21 cellular contexts compared by ENCODE assay signal in genomic region chr7:101960323-101960722, GRCh38.
"Had no signal": no experiment of that assay in that cellular context is flagged by ENCODE, and none has a peak within 500 bp of the region (broad histone marks: within the 10 kb centered on the region; RNA-seq: fewer than 3 reads in every experiment).

No MANE protein-coding gene starts in this region.

- H3K27ac ChIP-seq: coronary artery, dorsolateral prefrontal cortex, left lung, lower lobe of right lung, pancreas, skin epidermis, thoracic aorta had no signal

- DNase-seq: dorsolateral prefrontal cortex; effector memory CD4-positive, alpha-beta T cell; glutamatergic neuron; immature natural killer cell; left lung; lower lobe of right lung; occipital lobe; pancreas; stimulated activated CD4-positive, alpha-beta T cell treated with anti-CD3 and anti-CD28 coated beads, Interleukin-2, amount 100 ng/mL, for 24 hours; stimulated activated CD4-positive, alpha-beta T cell treated with anti-CD3 and anti-CD28 coated beads, Interleukin-4, amount 100 ng/mL, for 4 hours; stimulated activated naive B cell treated with anti-CD40 and anti-IgM and Interleukin-4, amounts not matched to agents 10 μg/mL and 1 μg/mL and 100 μg/mL, for 72 hours; stimulated activated naive CD8-positive, alpha-beta T cell treated with anti-CD3 and anti-CD28 coated beads, Interleukin-15, amount 100 ng/mL, for 72 hours; substantia nigra; trophoblast cell had no signal

- H3K4me1 ChIP-seq: lower lobe of right lung, pancreas had no signal

- ATAC-seq: gastroesophageal sphincter; left lung; lower lobe of right lung; natural killer cell treated with Interleukin-12 subunit alpha and Interleukin-12 subunit beta and Interleukin-15 and Interleukin-18, amount 100 ng/mL, for 72 hours; sciatic nerve; stimulated activated naive B cell treated with anti-CD40 and anti-IgM and Interleukin-4, amounts not matched to agents 10 μg/mL and 1 μg/mL and 100 μg/mL, for 72 hours; stimulated activated naive CD8-positive, alpha-beta T cell treated with anti-CD3 and anti-CD28 coated beads, Interleukin-15, amount 100 ng/mL, for 72 hours had no signal

- H3K36me3 ChIP-seq: esophagus muscularis mucosa, gastroesophageal sphincter, left lung, lower lobe of right lung, pancreas, thoracic aorta had no signal

- H3K27me3 ChIP-seq: dorsolateral prefrontal cortex, esophagus muscularis mucosa, gastroesophageal sphincter, left lung, pancreas had no signal

- H3K9me3 ChIP-seq: esophagus muscularis mucosa, gastroesophageal sphincter, left lung, lower lobe of right lung, pancreas, thoracic aorta had no signal

- H3K4me3 ChIP-seq: coronary artery, dorsolateral prefrontal cortex, esophagus muscularis mucosa, gastroesophageal sphincter, left lung, lower lobe of right lung, pancreas, skin epidermis, thoracic aorta had no signal
